Comparison of ENCODE assay signal across 1 cellular context in genomic region chr11:77127969-77128691, GRCh38.
TF ChIP-seq lines count a peak whose summit lies in the region.

MYO7A (plus strand) TSS chr11:77128246; CDS start chr11:77130635, 2,389 bp downstream.

TF ChIP-seq in HepG2, 621 proteins besides CTCF, POLR2A, EP300 and RAD21 (continued from another document and continues in another):
- TF ChIP-seq KDM4B (CRISPR knock-in tag; IDR thresholded peaks at IDR 0.05) (no peak), PRPF4 (IDR thresholded peaks at IDR 0.05; ENCODE audit: low read depth, low read length, poor library complexity, severe bottlenecking) (no peak), MXD3 (CRISPR knock-in tag; IDR thresholded peaks at IDR 0.05) (no peak), MTF2 (CRISPR knock-in tag; IDR thresholded peaks at IDR 0.05; ENCODE audit: borderline replicate concordance) (no peak), ZNF710 (CRISPR knock-in tag; IDR thresholded peaks at IDR 0.05; ENCODE audit: borderline replicate concordance) (0 out of 2 replicates have a peak, but pooled peaks have one; percentile 22), SMC3 (IDR thresholded peaks at IDR 0.05; ENCODE audit: low read length) (no peak), ZNF550 (CRISPR knock-in tag; IDR thresholded peaks at IDR 0.05; ENCODE audit: borderline replicate concordance) (no peak), ZNF234 (CRISPR knock-in tag; conservative IDR thresholded peaks at IDR 0.05) (no peak), CREB1 (IDR thresholded peaks at IDR 0.05) (no peak), CREB1 (CRISPR knock-in tag; IDR thresholded peaks at IDR 0.05) (no peak), SMAD9 (CRISPR knock-in tag; IDR thresholded peaks at IDR 0.05) (no peak), STAG1 (CRISPR knock-in tag; IDR thresholded peaks at IDR 0.05) (0 out of 2 replicates have a peak, but pooled peaks have one; percentile 7), NFKB2 (CRISPR knock-in tag; IDR thresholded peaks at IDR 0.05; ENCODE audit: borderline replicate concordance) (no peak), MED8 (CRISPR knock-in tag; IDR thresholded peaks at IDR 0.05; ENCODE audit: insufficient replicate concordance) (no peak), MAFF (IDR thresholded peaks at IDR 0.05; ENCODE audit: low read depth, low read length) (no peak), ZNF441 (CRISPR knock-in tag; IDR thresholded peaks at IDR 0.05; ENCODE audit: borderline replicate concordance) (peak; percentile 81; the same call in 1 of the 2 replicates), ZNF562 (CRISPR knock-in tag; IDR thresholded peaks at IDR 0.05; ENCODE audit: borderline replicate concordance) (no peak), SALL1 (CRISPR knock-in tag; IDR thresholded peaks at IDR 0.05) (peak; percentile 76; the same call in 1 of the 2 replicates), ZNF12 (CRISPR knock-in tag; IDR thresholded peaks at IDR 0.05) (no peak; the same call in 1 of the 2 replicates), ZNF3 (CRISPR knock-in tag; IDR thresholded peaks at IDR 0.05) (no peak), HOMEZ (CRISPR knock-in tag; IDR thresholded peaks at IDR 0.05; ENCODE audit: low read depth) (peak; percentile 92; the same call in 1 of the 2 replicates), SP140L (CRISPR knock-in tag; IDR thresholded peaks at IDR 0.05; ENCODE audit: borderline replicate concordance) (no peak), KAT2B (IDR thresholded peaks at IDR 0.05; ENCODE audit: borderline replicate concordance, low read depth, low read length) (no peak), ZFP41 (CRISPR knock-in tag; IDR thresholded peaks at IDR 0.05; ENCODE audit: borderline replicate concordance) (no peak), GABPA (IDR thresholded peaks at IDR 0.05; ENCODE audit: low read depth, low read length) (no peak), GABPA (CRISPR knock-in tag; IDR thresholded peaks at IDR 0.05; ENCODE audit: low read depth) (no peak), YEATS2 (CRISPR knock-in tag; IDR thresholded peaks at IDR 0.05; ENCODE audit: borderline replicate concordance) (no peak), NBN (conservative IDR thresholded peaks at IDR 0.05) (no peak), ZBTB25 (CRISPR knock-in tag; IDR thresholded peaks at IDR 0.05) (no peak), NR2F6 (IDR thresholded peaks at IDR 0.05) (peak; percentile 40; the same call in 1 of the 2 replicates), NR2F6 (CRISPR knock-in tag; IDR thresholded peaks at IDR 0.05) (peak; percentile 74), ARID5B (CRISPR knock-in tag; IDR thresholded peaks at IDR 0.05) (peak; percentile 66; the same call in 1 of the 2 replicates), JUNB (CRISPR knock-in tag; IDR thresholded peaks at IDR 0.05; ENCODE audit: borderline replicate concordance) (no peak), ZNF547 (CRISPR knock-in tag; IDR thresholded peaks at IDR 0.05) (0 out of 2 replicates have a peak, but pooled peaks have one; percentile 26), ELF3 (CRISPR knock-in tag; IDR thresholded peaks at IDR 0.05) (no peak; the same call in 1 of the 2 replicates), ZBTB37 (CRISPR knock-in tag; IDR thresholded peaks at IDR 0.05) (0 out of 2 replicates have a peak, but pooled peaks have one; percentile 23), ZNF614 (CRISPR knock-in tag; IDR thresholded peaks at IDR 0.05; ENCODE audit: borderline replicate concordance) (0 out of 2 replicates have a peak, but pooled peaks have one; percentile 39), TAF1 (CRISPR knock-in tag; IDR thresholded peaks at IDR 0.05) (peak; percentile 62; the same call in 1 of the 2 replicates), ZNF101 (CRISPR knock-in tag; IDR thresholded peaks at IDR 0.05; ENCODE audit: borderline replicate concordance, low read depth) (no peak), BHLHE40 (IDR thresholded peaks at IDR 0.05; ENCODE audit: low read length) (no peak), ZNF331 (CRISPR knock-in tag; IDR thresholded peaks at IDR 0.05) (peak; percentile 85), ZBTB14 (CRISPR knock-in tag; IDR thresholded peaks at IDR 0.05) (no peak), SIN3B (IDR thresholded peaks at IDR 0.05; ENCODE audit: low read length) (no peak), SPEN (CRISPR knock-in tag; IDR thresholded peaks at IDR 0.05; ENCODE audit: low read depth) (peak; percentile 60), ZSCAN5A (CRISPR knock-in tag; IDR thresholded peaks at IDR 0.05; ENCODE audit: borderline replicate concordance) (no peak), ZNF451 (CRISPR knock-in tag; IDR thresholded peaks at IDR 0.05) (no peak; the same call in 1 of the 2 replicates), FOXP1 (IDR thresholded peaks at IDR 0.05) (no peak), FOXP1 (CRISPR knock-in tag; IDR thresholded peaks at IDR 0.05) (0 out of 2 replicates have a peak, but pooled peaks have one; percentile 39), ZNF567 (CRISPR knock-in tag; IDR thresholded peaks at IDR 0.05; ENCODE audit: borderline replicate concordance) (no peak), ZNF574 (CRISPR knock-in tag; IDR thresholded peaks at IDR 0.05) (peak; percentile 38; the same call in 1 of the 2 replicates), ZNF619 (CRISPR knock-in tag; IDR thresholded peaks at IDR 0.05) (no peak), GATA4 (IDR thresholded peaks at IDR 0.05; ENCODE audit: borderline replicate concordance, low read depth) (0 out of 2 replicates have a peak, but pooled peaks have one; percentile 18)
